Comparison of ENCODE assay signal across 9 cellular contexts in the genomic region with DNA sequence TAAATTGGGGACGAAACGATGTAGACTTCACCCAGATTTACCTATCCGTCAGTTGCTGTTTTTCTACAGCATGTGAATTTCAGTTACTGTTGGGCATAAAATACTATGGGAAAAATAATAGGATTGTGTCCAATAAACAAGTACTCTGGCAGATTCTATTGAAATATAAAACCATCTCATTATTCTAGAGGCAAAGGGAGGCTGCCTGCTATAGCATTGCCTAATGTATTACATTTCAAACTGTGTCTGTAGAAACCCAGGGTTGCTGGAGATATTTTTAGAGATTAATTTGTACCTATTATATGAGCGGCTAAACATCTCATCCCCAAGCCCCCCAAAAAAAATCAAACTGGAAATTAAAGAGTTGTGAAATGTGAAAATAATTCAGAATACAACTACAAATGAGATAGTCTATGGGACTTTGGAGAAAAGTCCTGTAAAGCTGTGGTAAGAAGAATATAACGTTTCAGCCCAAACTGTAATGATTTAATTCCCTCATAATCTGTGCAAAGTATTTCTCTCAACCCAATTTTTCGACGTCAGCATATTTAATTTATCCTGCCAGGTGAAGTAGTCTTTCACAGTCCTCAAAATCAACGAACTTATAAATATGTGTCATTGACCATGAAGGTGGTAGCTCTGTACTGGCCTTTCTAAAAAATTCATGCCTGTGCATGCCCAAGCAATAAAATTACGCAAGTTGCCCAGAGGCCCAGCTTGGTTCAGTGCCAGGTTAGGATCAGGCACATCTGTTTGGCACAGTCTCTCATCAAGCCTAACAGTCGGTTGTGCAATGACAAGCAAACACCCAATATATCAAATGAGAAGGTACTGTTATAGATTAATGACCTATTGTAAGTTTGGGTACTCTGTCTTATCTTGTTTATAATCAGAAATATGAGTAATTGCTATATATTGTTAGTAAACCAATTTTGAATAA. TPM values are rescaled to one million over a fixed set of nuclear protein-coding genes. Genes with fewer than 3 reads are reported as not detected.
DNase-seq lines count a peak whose midpoint lies in the region; ATAC-seq, FAIRE-seq and TF ChIP-seq lines count a peak whose summit lies in the region.
"Had no signal": no experiment of that assay in that cellular context is flagged by ENCODE, and none has a peak within 500 bp of the region (broad histone marks: within the 10 kb centered on the region; RNA-seq: fewer than 3 reads in every experiment).

No MANE protein-coding gene starts in this region.

- TF ChIP-seq POLR2A in GM12891 (IDR thresholded peaks at IDR 0.05; ENCODE audit: low read depth, low read length): no peak
- no peak for TF ChIP-seq POLR2A in erythroblast (IDR thresholded peaks at IDR 0.05; ENCODE audit: low read length)

- H3K4me3 ChIP-seq in left ventricle myocardium inferior: no peak overlapping the region
- H3K4me3 ChIP-seq: tibial nerve had no signal

- POLR2A ChIA-PET in T-cell (lab: Charles Lee): no interaction called here

- no peaks in the 10 kb centered on the region for H3K27me3 ChIP-seq in left ventricle myocardium inferior (ENCODE audit: low read depth)
- H3K27me3 ChIP-seq: tibial nerve had no signal

- H3K4me1 ChIP-seq in left ventricle myocardium inferior: peaks cover 42% of the 10 kb centered on the region

- H3K9me3 Mint-ChIP-seq in T-cell: no peaks in the 10 kb centered on the region

- H3K36me3 ChIP-seq in left ventricle myocardium inferior: no peaks in the 10 kb centered on the region
- H3K36me3 ChIP-seq: tibial nerve had no signal

- intact Hi-C loops in Right ventricle myocardium inferior (cut with DNase I) (loop anchor here (2.0 to 5.0 kb wide), 4 partner anchors 33 to 177 kb away; partner anchors contain the start of gene IL12A), cardiac septum (cut with DNase I) (loop anchor here (2.0 kb wide), 2 partner anchors 53 to 179 kb away; no protein-coding TSS in a partner anchor), left ventricle myocardium inferior (cut with micrococcal nuclease) (loop anchor here (5.0 kb wide), 1 partner anchor 163 kb away; no protein-coding TSS in a partner anchor)

- ATAC-seq in Right ventricle myocardium inferior (peak; percentile 70), GM21526 (IDR thresholded peaks at IDR 0.05; ENCODE audit: low FRiP score, unreplicated experiment) (no peak), T-cell (replicated peaks in 1 of 4) (no peak)

- no peak for DNase-seq in Right ventricle myocardium inferior (ENCODE audit: missing footprints)
- DNase-seq in cardiac septum (ENCODE audit: low spot score): no peak
- peak; percentile 98 for DNase-seq in SHP77 treated with DMSO at 0.1 percent for 48 hours (lab: John Stamatoyannopoulos, UW)
- DNase-seq in left ventricle myocardium inferior: peak; percentile 42
- no peak for DNase-seq in GM12891 (ENCODE audit: insufficient read length, low spot score)
- DNase-seq in T-cell: no peak
- no peak for DNase-seq in erythroblast (lab: John Stamatoyannopoulos, UW)

- H3K4me3 Mint-ChIP-seq in T-cell: no peak overlapping the region

- no peaks in the 10 kb centered on the region for H3K27me3 Mint-ChIP-seq in T-cell

- H3K27ac Mint-ChIP-seq in T-cell: no peak overlapping the region

- H3K9me3 ChIP-seq in left ventricle myocardium inferior (replicated peaks): no peaks in the 10 kb centered on the region
- H3K9me3 ChIP-seq: tibial nerve had no signal

- no peaks in the 10 kb centered on the region for H3K36me3 Mint-ChIP-seq in T-cell

- CTCF ChIA-PET in T-cell (lab: Charles Lee): interaction anchor here in 1 of 2 donors (0.8 to 1.4 kb wide), 2 partner anchors 10 to 20 kb away, joined by 4 to 8 read pairs; partner anchors contain the start of gene SCHIP1

- no peak for FAIRE-seq in GM12891 (lab: Jason Lieb, UNC)

- H3K4me1 Mint-ChIP-seq in T-cell: no peaks in the 10 kb centered on the region

- TF ChIP-seq CTCF in left ventricle myocardium inferior (IDR thresholded peaks at IDR 0.05; ENCODE audit: borderline replicate concordance): no peak

- peak overlapping the region; percentile 70 for H3K27ac ChIP-seq in left ventricle myocardium inferior (replicated peaks)
- H3K27ac ChIP-seq: tibial nerve had no signal

TF ChIP-seq in GM12891, 5 proteins besides CTCF, POLR2A, EP300 and RAD21:
- TF ChIP-seq POLR2AphosphoS5 (IDR thresholded peaks at IDR 0.05; ENCODE audit: low read depth, low read length) (no peak), TAF1 (IDR thresholded peaks at IDR 0.05; ENCODE audit: low read depth, low read length) (no peak), POU2F2 (IDR thresholded peaks at IDR 0.05; ENCODE audit: low read depth, low read length) (no peak), SPI1 (IDR thresholded peaks at IDR 0.05; ENCODE audit: low read depth, low read length) (no peak), PAX5 (IDR thresholded peaks at IDR 0.05; ENCODE audit: insufficient read depth, low read length, severe bottlenecking) (no peak)

RNA-seq across cellular contexts. Expression of gene SCHIP1, which starts 10.3 kb away (rescaled TPM):
- total RNA-seq in Right ventricle myocardium inferior: 55.5 TPM
- 52.3 TPM for total RNA-seq in cardiac septum
- 62.6 TPM for total RNA-seq in left ventricle myocardium inferior
- 2.8 TPM for polyA plus RNA-seq in GM12891 (2012; ENCODE audit: low read depth, missing spikeins)
- under 1 TPM in 1 of 5 donors, not detected in 4; 0.29 TPM for total RNA-seq in T-cell

Comparison
In these comparisons a context has a peak if more than half of its experiments do, and no peak if none do; other contexts are left out.
1. DNase-seq: peak in SHP77 treated with DMSO at 0.1 percent for 48 hours (single experiment) and left ventricle myocardium inferior (single experiment); none in Right ventricle myocardium inferior (single experiment), cardiac septum (single experiment), GM12891 (single experiment), T-cell (0 of 34) and erythroblast (0 of 2).
2. RNA of gene SCHIP1, which starts 10.3 kb away (total RNA-seq): 62.6 TPM in left ventricle myocardium inferior (single experiment), 55.5 TPM in Right ventricle myocardium inferior (single experiment) and 52.3 TPM in cardiac septum (single experiment); 0.29 TPM in T-cell; every median in the first group is over 10 times any median in the second.